19 cellular contexts compared by ENCODE assay signal in the genomic region with DNA sequence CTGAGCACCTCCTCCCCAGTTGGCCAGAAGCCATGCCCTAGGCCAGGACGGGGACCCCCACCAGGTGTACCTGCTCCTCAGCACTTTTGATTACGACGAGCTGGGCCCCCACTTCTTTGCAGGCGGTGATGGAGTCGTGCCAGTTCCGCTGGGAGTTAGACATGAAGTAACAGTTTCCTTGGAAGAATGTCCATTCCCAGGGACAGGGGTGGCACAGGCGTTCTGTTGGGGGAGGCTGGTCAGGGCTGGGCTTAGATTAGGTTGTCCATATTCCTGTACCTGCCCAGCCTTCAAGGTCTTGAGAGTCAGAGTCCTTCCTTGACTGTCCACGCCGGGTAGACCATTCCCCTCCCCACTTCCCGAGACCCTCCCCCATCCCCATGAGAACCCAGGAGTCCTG. TPM values are rescaled to one million over a fixed set of nuclear protein-coding genes. Genes with fewer than 3 reads are reported as not detected.
DNase-seq lines count a peak whose midpoint lies in the region; ATAC-seq, FAIRE-seq and TF ChIP-seq lines count a peak whose summit lies in the region.
"Had no signal": no experiment of that assay in that cellular context is flagged by ENCODE, and none has a peak within 500 bp of the region (broad histone marks: within the 10 kb centered on the region; RNA-seq: fewer than 3 reads in every experiment).

No MANE protein-coding gene starts in this region.

- BruUV-seq in mammary epithelial cell (replicated peaks; lab: Mats Ljungman, UMichigan) = no TSS peak

- no peaks in the 10 kb centered on the region for H4K20me1 ChIP-seq in BLaER1
- H4K20me1 ChIP-seq in mammary epithelial cell (ENCODE audit: insufficient read depth, low read length) = no peaks in the 10 kb centered on the region

- POLR2A ChIA-PET in T-cell (lab: Charles Lee) = no interaction called here

- H3K4me3 ChIP-seq in BLaER1 = no peak overlapping the region
- no peak overlapping the region for H3K4me3 ChIP-seq in spleen
- H3K4me3 ChIP-seq in mammary epithelial cell (replicated peaks in 1 of 3; ENCODE audit: insufficient read depth in 1 of 3, low read depth in 2 of 3, low read length in 3 of 3) = no peak overlapping the region

- peaks cover 25% of the 10 kb centered on the region for H3K4me1 Mint-ChIP-seq in glutamatergic neuron (ENCODE audit: low read depth, unreplicated experiment)
- peaks cover 0 to 3% (median 0%) of the 10 kb centered on the region in 3 donors for H3K4me1 Mint-ChIP-seq in T-cell

- H3K27me3 Mint-ChIP-seq in glutamatergic neuron (ENCODE audit: unreplicated experiment) = peaks cover 4% of the 10 kb centered on the region
- peaks cover 9 to 21% of the 10 kb centered on the region in 2 donors for H3K27me3 Mint-ChIP-seq in T-cell

- no peak for TF ChIP-seq POLR2A in spleen (IDR thresholded peaks at IDR 0.05)

- H3K27ac Mint-ChIP-seq in glutamatergic neuron (ENCODE audit: unreplicated experiment) (peak overlapping the region; percentile 18), T-cell (no peak overlapping the region)
- H3K27ac Mint-ChIP-seq: CD14-positive monocyte; CD8-positive, alpha-beta T cell had no signal

- no peak overlapping the region for H3K27ac ChIP-seq in BLaER1
- no peak overlapping the region for H3K27ac ChIP-seq in spleen
- no peak overlapping the region for H3K27ac ChIP-seq in mammary epithelial cell (ENCODE audit: insufficient read depth, low read depth, low read length)
- H3K27ac ChIP-seq: HL-60 had no signal

- peaks cover 5% of the 10 kb centered on the region for H3K36me3 Mint-ChIP-seq in glutamatergic neuron (ENCODE audit: unreplicated experiment)
- H3K36me3 Mint-ChIP-seq in T-cell = no peaks in the 10 kb centered on the region
- H3K36me3 Mint-ChIP-seq: CD8-positive, alpha-beta T cell had no signal

- peaks cover 15% of the 10 kb centered on the region for H3K9me3 Mint-ChIP-seq in glutamatergic neuron (ENCODE audit: unreplicated experiment)
- peaks cover 0 to 4% (median 0%) of the 10 kb centered on the region in 3 donors for H3K9me3 Mint-ChIP-seq in T-cell
- H3K9me3 Mint-ChIP-seq: CD8-positive, alpha-beta T cell had no signal

- H3K27me3 ChIP-seq in BLaER1 (no peaks in the 10 kb centered on the region), spleen (replicated peaks in 1 of 7) (peaks cover 0 to 29% (median 0%) of the 10 kb centered on the region in 7 donors), mammary epithelial cell (ENCODE audit: insufficient read depth, low read length) (no peaks in the 10 kb centered on the region)

- H3K4me1 ChIP-seq in BLaER1 (peaks cover 36% of the 10 kb centered on the region), spleen (peaks cover 0 to 37% (median 7%) of the 10 kb centered on the region in 6 donors), mammary epithelial cell (ENCODE audit: insufficient read depth, low read length) (no peaks in the 10 kb centered on the region)

- TF ChIP-seq CTCF in glutamatergic neuron (IDR thresholded peaks at IDR 0.05; ENCODE audit: partially characterized antibody, unreplicated experiment) (no peak), spleen (IDR thresholded peaks at IDR 0.05 in 8 of 11, conservative IDR thresholded peaks at IDR 0.05 in 3 of 11) (no peak), mammary epithelial cell (conservative IDR thresholded peaks at IDR 0.05 in 1 of 2, IDR thresholded peaks at IDR 0.05 in 1 of 2; ENCODE audit: extremely low read depth in 1 of 2, insufficient read depth in 1 of 2, low read depth in 1 of 2, low read length in 2 of 2) (no peak)

- dilution Hi-C loops in mammary epithelial cell (cut with HindIII; ENCODE audit: low sequenced_read_pairs) = no loop called here

- H2AFZ ChIP-seq in mammary epithelial cell (ENCODE audit: low read depth, low read length) = no peak overlapping the region

- peak; percentile 9 for FAIRE-seq in HTR-8/SVneo (lab: Jason Lieb, UNC)
- FAIRE-seq: D721Med, H54 had no signal

- H3K4me3 Mint-ChIP-seq in glutamatergic neuron (ENCODE audit: unreplicated experiment) (peak overlapping the region; percentile 11), T-cell (no peak overlapping the region)
- H3K4me3 Mint-ChIP-seq: CD14-positive monocyte; CD8-positive, alpha-beta T cell had no signal

- in situ Hi-C loops in mammary epithelial cell (cut with MboI; ENCODE audit: low sequenced_read_pairs in 2 of 2) = no loop called here

- H3K4me2 ChIP-seq in BLaER1 = peak overlapping the region; percentile 45
- no peak overlapping the region for H3K4me2 ChIP-seq in mammary epithelial cell (ENCODE audit: insufficient read depth, low read depth, low read length)

- CTCF ChIA-PET in mammary epithelial cell (lab: Charles Lee; ENCODE audit: low non-redundant PET) (no interaction called here), T-cell (lab: Charles Lee) (no interaction called here)

- WGBS in spleen, 5 donors = 84 to 89% (median 86%) methylated on average over 7 to 10 of the region's 10 CpGs
- 66% methylated on average over 6 of the region's 10 CpGs for WGBS in mammary epithelial cell (ENCODE audit: low coverage, missing lambda C conversion rate)

- H3K9ac ChIP-seq in BLaER1 (no peak overlapping the region), mammary epithelial cell (ENCODE audit: insufficient read depth, low read length) (no peak overlapping the region)

- intact Hi-C loops in spleen (cut with DNase I; ENCODE audit: low total_unique reads) = no loop called here
- intact Hi-C loops in mammary epithelial cell (cut with micrococcal nuclease) = no loop called here

- no peaks in the 10 kb centered on the region for H3K79me2 ChIP-seq in mammary epithelial cell (ENCODE audit: insufficient read depth, low read length)

- H3K36me3 ChIP-seq in BLaER1 = no peaks in the 10 kb centered on the region
- no peaks in the 10 kb centered on the region for H3K36me3 ChIP-seq in spleen
- no peaks in the 10 kb centered on the region for H3K36me3 ChIP-seq in mammary epithelial cell (ENCODE audit: insufficient read depth, low read length)

- DNase-seq in HTR-8/SVneo (ENCODE audit: insufficient read length, low spot score) (no peak), glutamatergic neuron (no peak), spleen (peak; percentile 32), NCI-H1048 (lab: John Stamatoyannopoulos, UW) (no peak), mammary epithelial cell (no peak), cerebellum (ENCODE audit: low spot score) (no peak), T-cell (no peak)
- DNase-seq: ACHN; CD8-positive, alpha-beta T cell; COR-L47; DND-41; GDM1 had no signal

- H3K9me3 ChIP-seq in BLaER1 (no peaks in the 10 kb centered on the region), spleen (peaks cover 0 to 4% (median 0%) of the 10 kb centered on the region in 8 donors), mammary epithelial cell (replicated peaks; ENCODE audit: insufficient read depth, low read length) (no peaks in the 10 kb centered on the region)

- no peak for ATAC-seq in T-cell (replicated peaks in 1 of 4)
- ATAC-seq: CD8-positive, alpha-beta T cell; HCT116 had no signal

RNA-seq across cellular contexts. Expression of a gene that starts 2.5 kb away (rescaled TPM):
- total RNA-seq in glutamatergic neuron (ENCODE audit: unreplicated experiment) = not detected
- total RNA-seq in spleen = 10 to 100 TPM in 2 of 7 donors, 1 to 10 TPM in 5; 1.1 to 22.2 (median 2.2) TPM
- under 1 TPM; 0.42 to 0.56 (median 0.46) TPM for polyA plus RNA-seq in spleen
- not detected for total RNA-seq in mammary epithelial cell
- polyA plus RNA-seq in mammary epithelial cell = not detected
- polyA minus RNA-seq in mammary epithelial cell = not detected
- 0.73 TPM for total RNA-seq in cerebellum
- under 1 TPM in 1 of 5 donors, not detected in 4; 0.07 TPM for total RNA-seq in T-cell
- total RNA-seq: A172; CD8-positive, alpha-beta T cell had no signal

RNA-seq across cellular contexts. Expression of a gene that starts 13.0 kb away (rescaled TPM):
- total RNA-seq in glutamatergic neuron (ENCODE audit: unreplicated experiment) (14.8 TPM), spleen (1 to 10 TPM in 3 of 7 donors, under 1 TPM in 3, not detected in 1; 0.34 to 4.0 (median 0.88) TPM), mammary epithelial cell (not detected), cerebellum (0.73 TPM), T-cell (not detected)
- polyA plus RNA-seq in spleen (1 to 10 TPM in 2 of 3 donors, under 1 TPM in 1; 0.50 to 1.3 (median 1.0) TPM), mammary epithelial cell (not detected)
- polyA minus RNA-seq in mammary epithelial cell = not detected
- total RNA-seq: A172; CD8-positive, alpha-beta T cell had no signal

RNA-seq across cellular contexts. Expression of a gene that starts 18.2 kb away (rescaled TPM):
- total RNA-seq in glutamatergic neuron (ENCODE audit: unreplicated experiment) (not detected), spleen (1 to 10 TPM in 1 of 7 donors, under 1 TPM in 1, not detected in 5; 0.89 to 3.3 TPM), mammary epithelial cell (not detected), cerebellum (not detected), T-cell (under 1 TPM in 2 of 5 donors, not detected in 3; 0.20 to 0.30 TPM)
- polyA plus RNA-seq in spleen (under 1 TPM in 2 of 3 donors, not detected in 1; 0.12 to 0.26 TPM), mammary epithelial cell (not detected)
- not detected for polyA minus RNA-seq in mammary epithelial cell
- total RNA-seq: CD8-positive, alpha-beta T cell had no signal
- polyA plus RNA-seq: CD14-positive monocyte had no signal

RNA-seq across cellular contexts. Expression of a gene that starts 42.9 kb away (rescaled TPM):
- total RNA-seq in glutamatergic neuron (ENCODE audit: unreplicated experiment) (not detected), spleen (100 to 1,000 TPM in 1 of 7 donors, 10 to 100 TPM in 6; 26.4 to 121 (median 47.0) TPM), mammary epithelial cell (not detected), cerebellum (0.18 TPM), T-cell (1 to 10 TPM in 3 of 5 donors, under 1 TPM in 2; 0.90 to 2.5 (median 1.2) TPM)
- polyA plus RNA-seq in spleen (100 to 1,000 TPM in 2 of 3 donors, 10 to 100 TPM in 1; 48.0 to 108 (median 105) TPM), mammary epithelial cell (not detected)
- not detected for polyA minus RNA-seq in mammary epithelial cell
- total RNA-seq: A172 had no signal
